Comparison of ENCODE assay signal across 28 cellular contexts in the genomic region with DNA sequence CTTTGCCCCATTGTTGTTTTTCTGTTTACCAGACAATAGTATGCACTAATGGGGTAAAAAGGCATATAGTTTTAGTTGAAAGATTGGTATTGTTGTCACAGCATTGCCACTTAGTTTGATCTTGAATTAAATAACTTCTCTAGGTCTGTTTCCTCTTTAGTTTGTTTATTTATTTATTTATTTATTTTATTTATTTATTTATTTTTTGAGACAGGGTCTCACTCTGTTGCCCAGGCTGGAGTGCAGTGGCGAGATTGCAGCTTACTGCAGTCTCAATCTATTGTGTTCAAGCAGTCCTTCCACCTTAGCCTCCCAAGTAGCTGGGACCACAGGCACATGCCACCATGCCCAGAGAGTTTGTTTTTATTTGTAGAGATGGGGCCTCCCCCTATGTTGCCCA.
"Had no signal": no experiment of that assay in that cellular context is flagged by ENCODE, and none has a peak within 500 bp of the region (broad histone marks: within the 10 kb centered on the region; RNA-seq: fewer than 3 reads in every experiment).

No MANE protein-coding gene starts in this region.

- H3K27ac Mint-ChIP-seq: dendritic cell treated with granulocyte-macrophage colony-stimulating factor and Interleukin-4, amounts not matched to agents 40 ng/mL and 50 ng/mL, for 4 days; naive thymus-derived CD8-positive, alpha-beta T cell; nephron progenitor cell; stimulated activated naive B cell treated with anti-CD40 and anti-IgM and Interleukin-4, amounts not matched to agents 10 μg/mL and 1 μg/mL and 100 μg/mL, for 72 hours; stimulated activated naive CD8-positive, alpha-beta T cell treated with anti-CD3 and anti-CD28 coated beads, Interleukin-15, Interleukin-2, amounts not matched to agents 100 ng/mL and 50 ng/mL, for 24 hours had no signal

- H3K4me3 ChIP-seq: colonic mucosa, esophagus squamous epithelium, lower lobe of right lung, psoas muscle, sigmoid colon, spleen, thoracic aorta, tibial nerve, upper lobe of right lung, uterus had no signal

- H3K27ac ChIP-seq: colonic mucosa, esophagus squamous epithelium, lower lobe of right lung, psoas muscle, sigmoid colon, spleen, thoracic aorta, tibial nerve, upper lobe of right lung, uterus had no signal

- H3K9me3 ChIP-seq: colonic mucosa, esophagus squamous epithelium, lower lobe of right lung, sigmoid colon, thoracic aorta, tibial nerve, upper lobe of right lung, uterus had no signal

- H3K4me1 Mint-ChIP-seq: nephron progenitor cell had no signal

- ATAC-seq: left ventricle myocardium superior; lower lobe of right lung; naive thymus-derived CD8-positive, alpha-beta T cell; psoas muscle; right cardiac atrium; stimulated activated naive B cell treated with anti-CD40 and anti-IgM and Interleukin-4, amounts not matched to agents 10 μg/mL and 1 μg/mL and 100 μg/mL, for 72 hours; upper lobe of right lung had no signal

- H3K27me3 ChIP-seq: colonic mucosa, esophagus squamous epithelium, sigmoid colon, spleen, tibial nerve, upper lobe of right lung, uterus had no signal

- H3K36me3 ChIP-seq: colonic mucosa, esophagus squamous epithelium, lower lobe of right lung, sigmoid colon, thoracic aorta, tibial nerve, upper lobe of right lung, uterus had no signal

- H3K9me3 Mint-ChIP-seq: dendritic cell treated with granulocyte-macrophage colony-stimulating factor and Interleukin-4, amounts not matched to agents 40 ng/mL and 50 ng/mL, for 4 days; immature natural killer cell; stimulated activated naive CD8-positive, alpha-beta T cell treated with anti-CD3 and anti-CD28 coated beads, Interleukin-15, Interleukin-2, amounts not matched to agents 100 ng/mL and 50 ng/mL, for 24 hours had no signal

- H3K4me3 Mint-ChIP-seq: dendritic cell treated with granulocyte-macrophage colony-stimulating factor and Interleukin-4, amounts not matched to agents 40 ng/mL and 50 ng/mL, for 4 days; immature natural killer cell; nephron progenitor cell; stimulated activated naive B cell treated with anti-CD40 and anti-IgM and Interleukin-4, amounts not matched to agents 10 μg/mL and 1 μg/mL and 100 μg/mL, for 72 hours; stimulated activated naive CD8-positive, alpha-beta T cell treated with anti-CD3 and anti-CD28 coated beads, Interleukin-15, Interleukin-2, amounts not matched to agents 100 ng/mL and 50 ng/mL, for 24 hours had no signal

- H3K4me1 ChIP-seq: colonic mucosa, lower lobe of right lung, tibial nerve, upper lobe of right lung had no signal

- FAIRE-seq: endothelial cell of umbilical vein had no signal

- H3K27me3 Mint-ChIP-seq: dendritic cell treated with granulocyte-macrophage colony-stimulating factor and Interleukin-4, amounts not matched to agents 40 ng/mL and 50 ng/mL, for 4 days; naive thymus-derived CD8-positive, alpha-beta T cell; stimulated activated naive B cell treated with anti-CD40 and anti-IgM and Interleukin-4, amounts not matched to agents 10 μg/mL and 1 μg/mL and 100 μg/mL, for 72 hours; stimulated activated naive CD8-positive, alpha-beta T cell treated with anti-CD3 and anti-CD28 coated beads, Interleukin-15, Interleukin-2, amounts not matched to agents 100 ng/mL and 50 ng/mL, for 24 hours had no signal

- DNase-seq: colonic mucosa; effector CD8-positive, alpha-beta T cell; erythroblast; esophagus squamous epithelium; foreskin melanocyte; glutamatergic neuron; hypothalamus; immature natural killer cell; islet precursor cell; left ventricle myocardium superior; lower lobe of right lung; naive thymus-derived CD8-positive, alpha-beta T cell; nephron progenitor cell; nucleus accumbens; posterior cingulate gyrus; psoas muscle; right cardiac atrium; sigmoid colon; spleen; stimulated activated CD4-positive, alpha-beta T cell treated with anti-CD3 and anti-CD28 coated beads, Interleukin-4, amount 100 ng/mL, for 4 hours; stimulated activated naive B cell treated with anti-CD40 and anti-IgM and Interleukin-4, amounts not matched to agents 10 μg/mL and 1 μg/mL and 100 μg/mL, for 72 hours; upper lobe of right lung; uterus had no signal
